ENCODE assay signal across 11 cellular contexts in genomic region chr3:70716832-70717231, GRCh38.
A peak's percentile ranks its signal among the peaks of the same experiment; 100 is the strongest.
DNase-seq lines count a peak whose midpoint lies in the region; ATAC-seq, FAIRE-seq and TF ChIP-seq lines count a peak whose summit lies in the region.
"Had no signal": no experiment of that assay in that cellular context is flagged by ENCODE, and none has a peak within 500 bp of the region (broad histone marks: within the 10 kb centered on the region; RNA-seq: fewer than 3 reads in every experiment).

No MANE protein-coding gene starts in this region.

- no peak overlapping the region for H3K4me3 ChIP-seq in kidney (ENCODE audit: low read length in 2 of 2)
- H3K4me3 ChIP-seq: BLaER1 treated with 17β-estradiol and CSF1 and Interleukin-3, amounts not matched to agents 10 nM and 100 nM had no signal

- H3K4me1 Mint-ChIP-seq in MCF 10A (ENCODE audit: insufficient read depth, unreplicated experiment) (no peaks in the 10 kb centered on the region), type B pancreatic cell (ENCODE audit: unreplicated experiment) (no peaks in the 10 kb centered on the region)

- peaks cover 2 to 13% of the 10 kb centered on the region in 2 donors for H3K9me3 ChIP-seq in kidney (ENCODE audit: control insufficient read depth in 1 of 2, low read length in 2 of 2)

- POLR2A ChIA-PET in MCF 10A (lab: Yijun Ruan, JAX): interaction anchor here (0.7 to 1.6 kb wide), 2 partner anchors 35 to 414 kb away, joined by 3 read pairs; no protein-coding TSS in a partner anchor

- peak; percentile 25 for FAIRE-seq in kidney (lab: Jason Lieb, UNC)

- H3K27ac ChIP-seq in kidney (ENCODE audit: low read depth in 2 of 2, low read length in 2 of 2): no peak overlapping the region
- H3K27ac ChIP-seq: BLaER1 treated with 17β-estradiol and CSF1 and Interleukin-3, amounts not matched to agents 10 nM and 100 nM had no signal

- no peaks in the 10 kb centered on the region for H3K4me1 ChIP-seq in kidney (ENCODE audit: control insufficient read depth in 1 of 2, insufficient read depth in 1 of 2, low read depth in 1 of 2, low read length in 2 of 2)
- H3K4me1 ChIP-seq: BLaER1 treated with 17β-estradiol and CSF1 and Interleukin-3, amounts not matched to agents 10 nM and 100 nM had no signal

- intact Hi-C loops in MCF 10A (cut with micrococcal nuclease): loop anchor here (1.0 to 2.0 kb wide), 4 partner anchors 352 to 935 kb away; no protein-coding TSS in a partner anchor
- intact Hi-C loops in kidney (cut with DNase I): no loop called here

- H3K9me3 Mint-ChIP-seq in MCF 10A (ENCODE audit: unreplicated experiment) (peaks cover 11% of the 10 kb centered on the region), type B pancreatic cell (peaks cover 7% of the 10 kb centered on the region)

- no TSS peak for BruUV-seq in MCF 10A (replicated peaks; lab: Mats Ljungman, UMichigan)

- CTCF ChIA-PET in MCF 10A (lab: Yijun Ruan, JAX): interaction anchor here (0.5 to 1.5 kb wide), 17 partner anchors 9 to 950 kb away, joined by 3 to 5 read pairs (median 3); no protein-coding TSS in a partner anchor

- peak; percentile 9 for DNase-seq in SIG-M5 treated with dmso at 0.1 percent for 504 hours (lab: John Stamatoyannopoulos, UW; ENCODE audit: unreplicated experiment)
- no peak for DNase-seq in SIG-M5 (lab: John Stamatoyannopoulos, UW)
- peak; percentile 28 for DNase-seq in MCF 10A (ENCODE audit: unreplicated experiment)
- peak; percentile 57 for DNase-seq in kidney
- DNase-seq in type B pancreatic cell (ENCODE audit: extremely low spot score, unreplicated experiment): no peak
- DNase-seq in NCI-H524 (lab: John Stamatoyannopoulos, UW): no peak
- DNase-seq: activated CD4-positive, CD25-positive, alpha-beta regulatory T cell; NCI-H1436 had no signal

- TF ChIP-seq CTCF in MCF 10A (IDR thresholded peaks at IDR 0.05; ENCODE audit: unreplicated experiment) (peak; percentile 34), kidney (IDR thresholded peaks at IDR 0.05; ENCODE audit: borderline replicate concordance, extremely low read depth, insufficient read depth) (peak; percentile 32), type B pancreatic cell (conservative IDR thresholded peaks at IDR 0.05) (peak; percentile 36)

- no peaks in the 10 kb centered on the region for H3K36me3 ChIP-seq in kidney (ENCODE audit: control insufficient read depth in 1 of 2, insufficient read depth in 2 of 2, low read length in 2 of 2)

- H3K36me3 Mint-ChIP-seq in MCF 10A (ENCODE audit: insufficient read depth, unreplicated experiment) (no peaks in the 10 kb centered on the region), type B pancreatic cell (no peaks in the 10 kb centered on the region)

- H3K27ac Mint-ChIP-seq in MCF 10A (ENCODE audit: low read depth, unreplicated experiment): no peak overlapping the region
- no peak overlapping the region for H3K27ac Mint-ChIP-seq in type B pancreatic cell

- H3K27me3 Mint-ChIP-seq in MCF 10A (ENCODE audit: insufficient read depth, unreplicated experiment) (peaks cover 77% of the 10 kb centered on the region), type B pancreatic cell (no peaks in the 10 kb centered on the region)

- no peak overlapping the region for H3K4me3 Mint-ChIP-seq in MCF 10A (ENCODE audit: unreplicated experiment)
- no peak overlapping the region for H3K4me3 Mint-ChIP-seq in type B pancreatic cell

- ATAC-seq in GM18502 (IDR thresholded peaks at IDR 0.05; ENCODE audit: poor library complexity, unreplicated experiment) (no peak), HG02970 (IDR thresholded peaks at IDR 0.05; ENCODE audit: low FRiP score, unreplicated experiment) (no peak)

- no peak overlapping the region for H3K9ac ChIP-seq in kidney (ENCODE audit: low read length in 2 of 2)
- H3K9ac ChIP-seq: BLaER1 treated with 17β-estradiol and CSF1 and Interleukin-3, amounts not matched to agents 10 nM and 100 nM had no signal

Comparison
In these comparisons a context has a peak if more than half of its experiments do, and no peak if none do; other contexts are left out.
1. DNase-seq: peak in SIG-M5 treated with dmso at 0.1 percent for 504 hours (single experiment), MCF 10A (single experiment) and kidney (single experiment); none in SIG-M5 (single experiment), type B pancreatic cell (single experiment) and NCI-H524 (0 of 2).
2. Peak in every context shown above with its lines, with median percentiles within 50 percentile points of each other: CTCF ChIP-seq.